9 cellular contexts compared by ENCODE assay signal in genomic region chr2:215396595-215397313, GRCh38. TPM values are rescaled to one million over a fixed set of nuclear protein-coding genes. Genes with fewer than 3 reads are reported as not detected.
DNase-seq lines count a peak whose midpoint lies in the region; ATAC-seq and TF ChIP-seq lines count a peak whose summit lies in the region.
"Had no signal": no experiment of that assay in that cellular context is flagged by ENCODE, and none has a peak within 500 bp of the region (broad histone marks: within the 10 kb centered on the region; RNA-seq: fewer than 3 reads in every experiment).

No MANE protein-coding gene starts in this region.

- H3K79me2 ChIP-seq in fibroblast of lung (ENCODE audit: control insufficient read depth, insufficient read depth, low read length) (peaks cover 14% of the 10 kb centered on the region), Karpas-422 (ENCODE audit: low read length) (no peaks in the 10 kb centered on the region)

- no peak for TF ChIP-seq POLR2A in sigmoid colon (IDR thresholded peaks at IDR 0.05)

- H3K36me3 ChIP-seq in fibroblast of lung (ENCODE audit: control insufficient read depth, insufficient read depth, low read length) (peaks cover 35% of the 10 kb centered on the region), sigmoid colon (peaks cover 34 to 93% (median 60%) of the 10 kb centered on the region in 4 donors), Karpas-422 (ENCODE audit: insufficient read depth, low read length) (no peaks in the 10 kb centered on the region)
- H3K36me3 ChIP-seq: WERI-Rb-1 had no signal

- H3K4me1 ChIP-seq in fibroblast of lung (ENCODE audit: control insufficient read depth, extremely low read depth, insufficient read depth, low read length) (peaks cover 19% of the 10 kb centered on the region), sigmoid colon (peaks cover 0 to 41% (median 37%) of the 10 kb centered on the region in 4 donors), Karpas-422 (ENCODE audit: low read length) (no peaks in the 10 kb centered on the region)

- no peak overlapping the region for H3K27ac ChIP-seq in fibroblast of lung (ENCODE audit: insufficient read depth, low read length)
- peak overlapping the region; percentile 50 to 73 (median 68) for H3K27ac ChIP-seq in sigmoid colon
- H3K27ac ChIP-seq in Karpas-422 (ENCODE audit: low read length) = no peak overlapping the region
- H3K27ac ChIP-seq: WERI-Rb-1 had no signal

- H3K4me3 ChIP-seq in fibroblast of lung (replicated peaks in 1 of 4; ENCODE audit: control extremely low read depth in 1 of 4, insufficient read depth in 1 of 4, low read depth in 3 of 4, low read length in 4 of 4) = no peak overlapping the region
- no peak overlapping the region for H3K4me3 ChIP-seq in sigmoid colon
- H3K4me3 ChIP-seq in Karpas-422 (ENCODE audit: low read length) = no peak overlapping the region

- DNase-seq in GM03348 (ENCODE audit: low spot score) (peak; percentile 48), NOMO-1 treated with dmso at 0.1 percent for 144 hours (lab: John Stamatoyannopoulos, UW; ENCODE audit: unreplicated experiment) (peak; percentile 64), fibroblast of lung (ENCODE audit: low read depth in 2 of 2) (peak; percentile 66 to 90), sigmoid colon (no peak), activated gamma-delta T cell (lab: John Stamatoyannopoulos, UW) (no peak), Karpas-422 (no peak)
- DNase-seq: WERI-Rb-1 had no signal

- intact Hi-C loops in sigmoid colon (cut with DNase I) = loop anchor here (5.0 kb wide), 1 partner anchor 36 kb away; no protein-coding TSS in a partner anchor

- ATAC-seq in GM21786 (IDR thresholded peaks at IDR 0.05; ENCODE audit: unreplicated experiment) = no peak
- no peak for ATAC-seq in HG03045 (IDR thresholded peaks at IDR 0.05; ENCODE audit: unreplicated experiment)

- H3K9me2 ChIP-seq in Karpas-422 (replicated peaks; ENCODE audit: insufficient read depth, low read length) = no peaks in the 10 kb centered on the region

- H3K9me3 ChIP-seq in fibroblast of lung (ENCODE audit: control insufficient read depth, insufficient read depth, low read depth, low read length) (no peaks in the 10 kb centered on the region), sigmoid colon (no peaks in the 10 kb centered on the region), Karpas-422 (ENCODE audit: low read length) (no peaks in the 10 kb centered on the region)

- H2AFZ ChIP-seq in fibroblast of lung (ENCODE audit: low read length) = no peak overlapping the region
- no peak overlapping the region for H2AFZ ChIP-seq in Karpas-422 (ENCODE audit: low read length)

- H3K4me2 ChIP-seq in fibroblast of lung (ENCODE audit: extremely low read depth, insufficient read depth, low read length) (no peak overlapping the region), Karpas-422 (ENCODE audit: low read depth, low read length, poor library complexity, severe bottlenecking) (no peak overlapping the region)

- no peak for TF ChIP-seq CTCF in fibroblast of lung (conservative IDR thresholded peaks at IDR 0.05 in 1 of 2, IDR thresholded peaks at IDR 0.05 in 1 of 2; ENCODE audit: low read depth in 1 of 2, low read length in 2 of 2)
- TF ChIP-seq CTCF in sigmoid colon (IDR thresholded peaks at IDR 0.05) = no peak

- peak in 1 of 4 donors; percentile 43 for TF ChIP-seq EP300 in sigmoid colon (IDR thresholded peaks at IDR 0.05)

- H3K27me3 ChIP-seq in fibroblast of lung (ENCODE audit: control insufficient read depth, insufficient read depth, low read length) (no peaks in the 10 kb centered on the region), sigmoid colon (no peaks in the 10 kb centered on the region), Karpas-422 (ENCODE audit: low read length) (no peaks in the 10 kb centered on the region)

- no peaks in the 10 kb centered on the region for H4K20me1 ChIP-seq in fibroblast of lung (ENCODE audit: control insufficient read depth, extremely low read depth, insufficient read depth, low read length)
- no peaks in the 10 kb centered on the region for H4K20me1 ChIP-seq in Karpas-422 (ENCODE audit: insufficient read depth, low read depth, low read length)

- H3K9ac ChIP-seq in fibroblast of lung (ENCODE audit: insufficient read depth, low read length) = no peak overlapping the region
- no peak overlapping the region for H3K9ac ChIP-seq in Karpas-422 (ENCODE audit: low read length)

- 54 to 79% methylated on average over 2 of the region's 2 CpGs for WGBS in sigmoid colon, 2 donors

RNA-seq across cellular contexts. Expression of gene FN1, which starts 39.1 kb away (rescaled TPM):
- 3,444 and 5,906 TPM in 2 replicates for total RNA-seq in fibroblast of lung
- polyA plus RNA-seq in fibroblast of lung = 3,495 and 3,629 TPM in 2 replicates
- polyA plus RNA-seq in fibroblast of lung (2012) = 3,058 and 3,832 TPM in 2 replicates
- 4,954 and 5,215 TPM in 2 replicates for polyA minus RNA-seq in fibroblast of lung (ENCODE audit: low replicate concordance)
- 1,000 to 10,000 TPM in 2 of 4 donors, 100 to 1,000 TPM in 2; 671 to 3,059 (median 1,333) TPM for total RNA-seq in sigmoid colon
- polyA plus RNA-seq in sigmoid colon = 100 to 1,000 TPM in 1 of 3 donors, 10 to 100 TPM in 2; 13.6 to 140 (median 28.2) TPM
- total RNA-seq in Karpas-422 (2014; rRNA removed; shearing (Covaris generic); ENCODE audit: low replicate concordance) = 0.32 and 0.67 TPM in 2 replicates

Comparison
In these comparisons a context has a peak if more than half of its experiments do, and no peak if none do; other contexts are left out.
1. DNase-seq: peak in GM03348 (single experiment), NOMO-1 treated with dmso at 0.1 percent for 144 hours (single experiment) and fibroblast of lung (2 of 2); none in sigmoid colon (single experiment), activated gamma-delta T cell (single experiment) and Karpas-422 (single experiment).
2. H3K27ac ChIP-seq: peak in sigmoid colon (4 of 4); none in fibroblast of lung (single experiment) and Karpas-422 (single experiment).
3. RNA of gene FN1, which starts 39.1 kb away (total RNA-seq): 3,444 to 5,906 TPM in fibroblast of lung and 671 to 3,059 TPM in sigmoid colon; 0.32 to 0.67 TPM in Karpas-422; every median in the first group is over 100 times any median in the second.